In genomic region chr10:61475449-61475873, GRCh38 we compare ENCODE assay signal across 1 cellular context.
TF ChIP-seq lines count a peak whose summit lies in the region.

No MANE protein-coding gene starts in this region.

TF ChIP-seq in HepG2, 621 proteins besides CTCF, POLR2A, EP300 and RAD21 (continued from another document):
- TF ChIP-seq ATF2 (CRISPR knock-in tag; IDR thresholded peaks at IDR 0.05) (no peak), HHEX (CRISPR knock-in tag; IDR thresholded peaks at IDR 0.05) (no peak), ZNF709 (CRISPR knock-in tag; IDR thresholded peaks at IDR 0.05) (no peak), SP4 (CRISPR knock-in tag; IDR thresholded peaks at IDR 0.05) (no peak), ZNF513 (CRISPR knock-in tag; conservative IDR thresholded peaks at IDR 0.05) (no peak), ZNF737 (CRISPR knock-in tag; IDR thresholded peaks at IDR 0.05; ENCODE audit: borderline replicate concordance) (no peak), HOXA3 (CRISPR knock-in tag; IDR thresholded peaks at IDR 0.05) (no peak), TCF7 (IDR thresholded peaks at IDR 0.05; ENCODE audit: low read depth) (no peak)
